In the genomic region with DNA sequence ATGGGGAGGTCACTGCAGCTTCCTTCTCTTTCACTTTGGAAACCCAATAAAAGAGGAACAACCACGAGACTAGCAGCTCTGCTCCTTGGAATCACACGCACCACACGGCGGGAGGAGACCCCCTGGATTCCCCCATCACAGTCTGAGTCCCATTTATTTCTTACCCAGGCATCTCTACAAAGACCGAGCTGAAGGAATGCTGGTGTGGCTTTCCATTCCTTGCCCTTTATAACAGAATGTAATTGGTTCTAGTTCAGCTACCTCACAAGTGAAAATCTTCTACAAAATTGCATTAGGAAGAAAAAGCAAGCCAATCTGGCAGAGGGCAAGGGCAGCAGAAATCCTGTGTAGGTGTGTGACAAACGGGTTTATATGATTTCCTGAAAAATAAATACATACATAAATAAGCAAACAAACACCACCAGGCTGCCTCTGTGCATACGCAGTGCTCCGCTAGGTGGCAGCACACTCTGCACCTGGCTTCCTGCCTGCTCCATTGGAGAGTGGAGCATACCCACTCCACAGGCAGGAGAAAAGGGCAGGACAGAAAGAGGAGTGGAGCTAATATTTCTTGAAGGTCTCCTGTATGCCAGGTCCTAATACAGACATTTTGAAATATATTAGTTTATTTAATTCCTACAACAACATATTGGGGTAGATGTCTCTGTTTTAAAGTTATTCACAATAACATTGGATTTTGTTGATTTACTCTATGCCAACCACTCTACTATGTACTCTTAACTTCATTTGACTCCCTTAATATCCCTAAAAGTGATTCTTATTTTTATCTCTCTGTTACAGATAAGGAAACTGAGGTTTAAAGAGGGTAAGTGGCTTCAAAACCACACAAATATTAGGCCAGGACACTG, we compare ENCODE assay signal across 8 cellular contexts.
DNase-seq lines count a peak whose midpoint lies in the region; ATAC-seq, FAIRE-seq and TF ChIP-seq lines count a peak whose summit lies in the region.
"Had no signal": no experiment of that assay in that cellular context is flagged by ENCODE, and none has a peak within 500 bp of the region (broad histone marks: within the 10 kb centered on the region; RNA-seq: fewer than 3 reads in every experiment).

No MANE protein-coding gene starts in this region.

- no peaks in the 10 kb centered on the region for H3K27me3 Mint-ChIP-seq in astrocyte (ENCODE audit: low read depth, unreplicated experiment)
- H3K27me3 Mint-ChIP-seq: activated naive CD4-positive, alpha-beta T cell treated with anti-CD3 and anti-CD28 coated beads, Interleukin-2, amount 50 U/mL, for 24 hours had no signal

- H3K27me3 ChIP-seq in astrocyte (ENCODE audit: insufficient read depth, low read length): no peaks in the 10 kb centered on the region

- no peak overlapping the region for H3K4me3 ChIP-seq in astrocyte (ENCODE audit: insufficient read depth, low read depth, low read length)

- H3K27ac Mint-ChIP-seq in astrocyte (ENCODE audit: unreplicated experiment): no peak overlapping the region
- H3K27ac Mint-ChIP-seq: activated naive CD4-positive, alpha-beta T cell treated with anti-CD3 and anti-CD28 coated beads, Interleukin-2, amount 50 U/mL, for 24 hours had no signal

- peak; percentile 98 for ATAC-seq in GM19043 (IDR thresholded peaks at IDR 0.05; ENCODE audit: low read depth, unreplicated experiment)
- ATAC-seq in HG03095 (IDR thresholded peaks at IDR 0.05; ENCODE audit: unreplicated experiment): peak; percentile 97

- no peak overlapping the region for H3K4me2 ChIP-seq in astrocyte (ENCODE audit: low read length)

- no peaks in the 10 kb centered on the region for H3K9me3 Mint-ChIP-seq in astrocyte (ENCODE audit: unreplicated experiment)
- H3K9me3 Mint-ChIP-seq: activated naive CD4-positive, alpha-beta T cell treated with anti-CD3 and anti-CD28 coated beads, Interleukin-2, amount 50 U/mL, for 24 hours had no signal

- H3K36me3 Mint-ChIP-seq in astrocyte (ENCODE audit: low read depth, unreplicated experiment): no peaks in the 10 kb centered on the region
- H3K36me3 Mint-ChIP-seq: activated naive CD4-positive, alpha-beta T cell treated with anti-CD3 and anti-CD28 coated beads, Interleukin-2, amount 50 U/mL, for 24 hours had no signal

- H3K9ac ChIP-seq in astrocyte (ENCODE audit: low read length): no peak overlapping the region

- no peak overlapping the region for H2AFZ ChIP-seq in astrocyte (ENCODE audit: low read depth, low read length)

- no peak overlapping the region for H3K4me3 Mint-ChIP-seq in astrocyte (ENCODE audit: unreplicated experiment)
- H3K4me3 Mint-ChIP-seq: activated naive CD4-positive, alpha-beta T cell treated with anti-CD3 and anti-CD28 coated beads, Interleukin-2, amount 50 U/mL, for 24 hours had no signal

- H3K9me3 ChIP-seq in astrocyte (ENCODE audit: insufficient read depth, low read depth, low read length): no peaks in the 10 kb centered on the region

- no peaks in the 10 kb centered on the region for H3K4me1 ChIP-seq in astrocyte (ENCODE audit: insufficient read depth, low read length)

- H3K36me3 ChIP-seq in astrocyte (ENCODE audit: insufficient read depth, low read length): no peaks in the 10 kb centered on the region

- H3K79me2 ChIP-seq in astrocyte (ENCODE audit: insufficient read depth, low read length): no peaks in the 10 kb centered on the region

- TF ChIP-seq CTCF in astrocyte (IDR thresholded peaks at IDR 0.05; ENCODE audit: insufficient read depth, low read depth, low read length): peak; percentile 89

- DNase-seq in Daoy (ENCODE audit: low read depth): peak; percentile 62
- peak; percentile 60 for DNase-seq in NCI-H69 (lab: John Stamatoyannopoulos, UW)
- DNase-seq in astrocyte (ENCODE audit: low read depth): no peak
- peak; percentile 68 for DNase-seq in iPS-NIHi11 (ENCODE audit: low spot score)
- peak; percentile 4 for DNase-seq in stimulated activated CD4-positive, alpha-beta T cell treated with anti-CD3 and anti-CD28 coated beads, Interleukin-4, amount 100 ng/mL, for 1 hour

- H3K27ac ChIP-seq in astrocyte (ENCODE audit: low read depth, low read length): no peak overlapping the region

- no peaks in the 10 kb centered on the region for H4K20me1 ChIP-seq in astrocyte (ENCODE audit: insufficient read depth, low read length)

- FAIRE-seq in astrocyte (lab: Jason Lieb, UNC): no peak

- H3K4me1 Mint-ChIP-seq in astrocyte (ENCODE audit: low read depth, unreplicated experiment): peaks cover 1% of the 10 kb centered on the region
- H3K4me1 Mint-ChIP-seq: activated naive CD4-positive, alpha-beta T cell treated with anti-CD3 and anti-CD28 coated beads, Interleukin-2, amount 50 U/mL, for 24 hours had no signal
